Comparison of ENCODE assay signal across 8 cellular contexts in the genomic region with DNA sequence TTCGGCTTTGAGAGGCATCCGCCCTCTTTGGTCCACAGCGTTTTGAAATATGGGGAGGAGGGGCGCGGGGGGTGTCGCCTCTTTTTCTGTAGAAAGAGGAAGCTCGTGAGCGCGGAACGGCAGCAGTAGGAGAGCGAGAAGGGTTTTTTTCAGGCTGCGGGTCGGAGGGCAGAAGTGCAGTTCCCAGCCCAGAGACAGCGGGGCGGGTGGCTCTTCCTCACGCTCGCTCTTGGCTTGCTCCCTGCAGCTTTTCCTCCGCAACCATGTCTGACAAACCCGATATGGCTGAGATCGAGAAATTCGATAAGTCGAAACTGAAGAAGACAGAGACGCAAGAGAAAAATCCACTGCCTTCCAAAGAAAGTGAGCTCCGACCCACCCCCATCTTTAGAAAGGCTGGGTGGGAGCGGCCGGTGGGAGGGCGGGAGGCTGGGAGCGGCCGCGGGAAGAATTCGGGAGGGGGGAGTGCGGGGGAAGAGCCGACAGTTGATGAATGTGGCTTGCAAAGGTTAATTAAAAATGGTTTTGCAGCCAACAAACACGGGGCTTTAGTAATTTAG. TPM values are rescaled to one million over a fixed set of nuclear protein-coding genes. Genes with fewer than 3 reads are reported as not detected.
DNase-seq lines count a peak whose midpoint lies in the region; TF ChIP-seq lines count a peak whose summit lies in the region.

No MANE protein-coding gene starts in this region.

- DNase-seq in D341Med (ENCODE audit: low spot score), result peak; percentile 56
- DNase-seq in LoVo (ENCODE audit: low spot score), result peak; percentile 34
- DNase-seq in endodermal cell, result peak; percentile 76
- no peak for DNase-seq in mesothelial cell of epicardium (ENCODE audit: low spot score in 2 of 2, unreplicated experiment in 2 of 2)
- DNase-seq in ureter (ENCODE audit: low spot score), result peak; percentile 59
- DNase-seq in NCI-H2107 (lab: John Stamatoyannopoulos, UW), result no peak
- DNase-seq in hippocampal formation (lab: John Stamatoyannopoulos, UW), result no peak

- H3K27ac Mint-ChIP-seq in endodermal cell (peak overlapping the region; percentile 98), mesothelial cell of epicardium (peak overlapping the region; percentile 98)

- H3K4me3 ChIP-seq in endodermal cell (ENCODE audit: low read length), result peak overlapping the region; percentile 91

- 1% methylated on average over 29 of the region's 34 CpGs; no CpG with 5 or more reads in 1 of the 2 experiments for WGBS in endodermal cell (ENCODE audit: insufficient coverage in 1 of 2, insufficient read length in 1 of 2), 2 experiments

- H3K4me3 Mint-ChIP-seq in endodermal cell, result peak overlapping the region; percentile 94
- H3K4me3 Mint-ChIP-seq in mesothelial cell of epicardium, result peak overlapping the region; percentile 93

- H3K36me3 Mint-ChIP-seq in endodermal cell (ENCODE audit: low read depth), result peaks cover 25% of the 10 kb centered on the region
- peaks cover 12% of the 10 kb centered on the region for H3K36me3 Mint-ChIP-seq in mesothelial cell of epicardium

- H3K27me3 Mint-ChIP-seq in endodermal cell (ENCODE audit: insufficient read depth) (no peaks in the 10 kb centered on the region), mesothelial cell of epicardium (ENCODE audit: low read depth) (no peaks in the 10 kb centered on the region)

- H3K9ac ChIP-seq in endodermal cell (ENCODE audit: extremely low read depth, low read length, poor library complexity, severe bottlenecking), result peak overlapping the region; percentile 100

- H3K27me3 ChIP-seq in endodermal cell (ENCODE audit: control insufficient read depth, insufficient read depth, low read length, poor library complexity, severe bottlenecking), result no peaks in the 10 kb centered on the region

- H3K9me3 Mint-ChIP-seq in endodermal cell (peaks cover 62% of the 10 kb centered on the region), mesothelial cell of epicardium (peaks cover 9% of the 10 kb centered on the region)

- TF ChIP-seq CTCF in VCaP (conservative IDR thresholded peaks at IDR 0.05) (no peak), endodermal cell (conservative IDR thresholded peaks at IDR 0.05) (no peak), mesothelial cell of epicardium (IDR thresholded peaks at IDR 0.05; ENCODE audit: unreplicated experiment) (no peak)

- H3K4me1 Mint-ChIP-seq in endodermal cell, result peaks cover 21% of the 10 kb centered on the region
- peaks cover 36% of the 10 kb centered on the region for H3K4me1 Mint-ChIP-seq in mesothelial cell of epicardium

- H3K27ac ChIP-seq in VCaP, result peak overlapping the region; percentile 84
- peak overlapping the region; percentile 98 for H3K27ac ChIP-seq in endodermal cell (ENCODE audit: low read depth, low read length)

- H3K36me3 ChIP-seq in endodermal cell (ENCODE audit: control insufficient read depth, insufficient read depth, low read length), result peaks cover 12% of the 10 kb centered on the region

- H3K9me3 ChIP-seq in endodermal cell (ENCODE audit: control insufficient read depth, low read length), result no peaks in the 10 kb centered on the region

- no peaks in the 10 kb centered on the region for H3K4me1 ChIP-seq in endodermal cell (ENCODE audit: control insufficient read depth, insufficient read depth, low read length)

RNA-seq across cellular contexts. Expression of a gene that starts 1.2 kb away (rescaled TPM):
- 1,000 to 10,000 TPM; 1,539 to 2,456 TPM for total RNA-seq in endodermal cell
- polyA plus RNA-seq in endodermal cell (2013, experiment 1 of 2), result 2,887 TPM
- 3,134 TPM for polyA plus RNA-seq in endodermal cell (2013, experiment 2 of 2)
- total RNA-seq in mesothelial cell of epicardium, result 2,120 to 2,167 TPM (median 2,121 TPM) in 3 replicates
- total RNA-seq in ureter, result 3,112 TPM

Comparison
In these comparisons a context has a peak if more than half of its experiments do, and no peak if none do; other contexts are left out.
1. DNase-seq: peak in D341Med (single experiment), LoVo (single experiment), endodermal cell (single experiment) and ureter (single experiment); none in mesothelial cell of epicardium (0 of 2), NCI-H2107 (single experiment) and hippocampal formation (0 of 2).